ENCODE assay signal across 8 cellular contexts in genomic region chr1:163528710-163529348, GRCh38.
DNase-seq lines count a peak whose midpoint lies in the region; ATAC-seq and TF ChIP-seq lines count a peak whose summit lies in the region.

No MANE protein-coding gene starts in this region.

- ATAC-seq in GM21529 (IDR thresholded peaks at IDR 0.05; ENCODE audit: unreplicated experiment): peak; percentile 85
- no peak for ATAC-seq in lower lobe of right lung

- no peak overlapping the region for H3K9ac ChIP-seq in Loucy (ENCODE audit: low read depth, low read length, poor library complexity, severe bottlenecking)

- H4K20me1 ChIP-seq in Loucy (ENCODE audit: insufficient read depth, low read length, poor library complexity, severe bottlenecking): no peaks in the 10 kb centered on the region

- H3F3A ChIP-seq in Loucy (ENCODE audit: low read depth): no peaks in the 10 kb centered on the region

- H3K4me3 ChIP-seq in Loucy (ENCODE audit: low read length, poor library complexity, severe bottlenecking) (no peak overlapping the region), lower lobe of right lung (no peak overlapping the region)

- H3K9me2 ChIP-seq in Loucy (replicated peaks; ENCODE audit: low read depth, low read length): no peaks in the 10 kb centered on the region

- no peak overlapping the region for H3K27ac Mint-ChIP-seq in activated CD4-positive, alpha-beta T cell treated with anti-CD3 and anti-CD28 coated beads, Interleukin-2, amount 10 ng/mL, durations not matched to agents 7 days and 5 days

- CTCF ChIA-PET in activated CD4-positive, alpha-beta T cell treated with anti-CD3 and anti-CD28 coated beads, Interleukin-2, amount 10 ng/mL, durations not matched to agents 7 days and 5 days (lab: Charles Lee): no interaction called here

- no peak overlapping the region for H3K27ac ChIP-seq in lower lobe of right lung

- peak; percentile 15 for DNase-seq in activated CD4-positive, alpha-beta T cell treated with anti-CD3 and anti-CD28 coated beads, Interleukin-2, amount 10 ng/mL, durations not matched to agents 7 days and 5 days
- no peak for DNase-seq in activated CD4-positive, alpha-beta T cell treated with anti-CD3 and anti-CD28 coated beads for 1 hour
- peak; percentile 48 for DNase-seq in astrocyte of the hippocampus (ENCODE audit: low read depth, low spot score)
- DNase-seq in lower lobe of right lung: no peak
- DNase-seq in epidermal melanocyte (ENCODE audit: insufficient read length, low spot score): no peak
- no peak for DNase-seq in Ammon's horn (ENCODE audit: low spot score)

- no peaks in the 10 kb centered on the region for H3K27me3 Mint-ChIP-seq in activated CD4-positive, alpha-beta T cell treated with anti-CD3 and anti-CD28 coated beads, Interleukin-2, amount 10 ng/mL, durations not matched to agents 7 days and 5 days

- H3K27me3 ChIP-seq in Loucy (ENCODE audit: insufficient read depth, low read length, poor library complexity, severe bottlenecking): no peaks in the 10 kb centered on the region
- no peaks in the 10 kb centered on the region for H3K27me3 ChIP-seq in lower lobe of right lung (ENCODE audit: low read depth)

- POLR2A ChIA-PET in activated CD4-positive, alpha-beta T cell treated with anti-CD3 and anti-CD28 coated beads, Interleukin-2, amount 10 ng/mL, durations not matched to agents 7 days and 5 days (lab: Charles Lee): no interaction called here

- no peaks in the 10 kb centered on the region for H3K4me1 Mint-ChIP-seq in activated CD4-positive, alpha-beta T cell treated with anti-CD3 and anti-CD28 coated beads, Interleukin-2, amount 10 ng/mL, durations not matched to agents 7 days and 5 days

- H3K9me3 Mint-ChIP-seq in activated CD4-positive, alpha-beta T cell treated with anti-CD3 and anti-CD28 coated beads, Interleukin-2, amount 10 ng/mL, durations not matched to agents 7 days and 5 days: no peaks in the 10 kb centered on the region

- no peak overlapping the region for H2AFZ ChIP-seq in Loucy (ENCODE audit: low read length)

- H3K4me2 ChIP-seq in Loucy (ENCODE audit: low read depth, low read length, poor library complexity, severe bottlenecking): no peak overlapping the region

- H3K4me1 ChIP-seq in Loucy (ENCODE audit: insufficient read depth, low read length, poor library complexity, severe bottlenecking) (no peaks in the 10 kb centered on the region), lower lobe of right lung (no peaks in the 10 kb centered on the region)

- intact Hi-C loops in lower lobe of right lung (cut with DNase I): no loop called here

- TF ChIP-seq CTCF in Loucy (conservative IDR thresholded peaks at IDR 0.05; ENCODE audit: low read length) (peak; percentile 68), lower lobe of right lung (IDR thresholded peaks at IDR 0.05) (peak; percentile 51)

- H3K36me3 Mint-ChIP-seq in activated CD4-positive, alpha-beta T cell treated with anti-CD3 and anti-CD28 coated beads, Interleukin-2, amount 10 ng/mL, durations not matched to agents 7 days and 5 days (ENCODE audit: low read depth): no peaks in the 10 kb centered on the region

- H3K36me3 ChIP-seq in Loucy (ENCODE audit: insufficient read depth, low read length): no peaks in the 10 kb centered on the region
- no peaks in the 10 kb centered on the region for H3K36me3 ChIP-seq in lower lobe of right lung

- H3K4me3 Mint-ChIP-seq in activated CD4-positive, alpha-beta T cell treated with anti-CD3 and anti-CD28 coated beads, Interleukin-2, amount 10 ng/mL, durations not matched to agents 7 days and 5 days: no peak overlapping the region

- H3K9me3 ChIP-seq in Loucy (ENCODE audit: insufficient read depth, low read depth, low read length): no peaks in the 10 kb centered on the region
- no peaks in the 10 kb centered on the region for H3K9me3 ChIP-seq in lower lobe of right lung

- H3K79me2 ChIP-seq in Loucy (ENCODE audit: insufficient read depth, low read length): no peaks in the 10 kb centered on the region

Comparison
In these comparisons a context has a peak if more than half of its experiments do, and no peak if none do; other contexts are left out.
1. DNase-seq: peak in activated CD4-positive, alpha-beta T cell treated with anti-CD3 and anti-CD28 coated beads, Interleukin-2, amount 10 ng/mL, durations not matched to agents 7 days and 5 days (single experiment) and astrocyte of the hippocampus (single experiment); none in activated CD4-positive, alpha-beta T cell treated with anti-CD3 and anti-CD28 coated beads for 1 hour (single experiment), lower lobe of right lung (single experiment), epidermal melanocyte (single experiment) and Ammon's horn (single experiment).